ENCODE assay signal across 17 cellular contexts in genomic region chr17:49371178-49371834, GRCh38. TPM values are rescaled to one million over a fixed set of nuclear protein-coding genes. Genes with fewer than 3 reads are reported as not detected.
A peak's percentile ranks its signal among the peaks of the same experiment; 100 is the strongest.
DNase-seq lines count a peak whose midpoint lies in the region; ATAC-seq and TF ChIP-seq lines count a peak whose summit lies in the region.
"Had no signal": no experiment of that assay in that cellular context is flagged by ENCODE, and none has a peak within 500 bp of the region (broad histone marks: within the 10 kb centered on the region; RNA-seq: fewer than 3 reads in every experiment).

No MANE protein-coding gene starts in this region.

- H3K4me2 ChIP-seq in SK-N-SH = no peak overlapping the region
- H3K4me2 ChIP-seq: KMS-11 had no signal

- H3K79me2 ChIP-seq in SK-N-SH (ENCODE audit: insufficient read depth) = no peaks in the 10 kb centered on the region

- intact Hi-C loops in testis (cut with DNase I; ENCODE audit: low total_unique reads) = no loop called here

- H3K9me3 ChIP-seq in SK-N-SH = no peaks in the 10 kb centered on the region
- H3K9me3 ChIP-seq in iPS-18a (ENCODE audit: control insufficient read depth, low read depth, low read length) = no peaks in the 10 kb centered on the region
- H3K9me3 ChIP-seq in testis = no peaks in the 10 kb centered on the region
- no peaks in the 10 kb centered on the region for H3K9me3 ChIP-seq in MG63
- H3K9me3 ChIP-seq: stomach had no signal

- no peaks in the 10 kb centered on the region for H4K20me1 ChIP-seq in SK-N-SH (ENCODE audit: insufficient read depth)

- CTCF ChIA-PET in SK-N-SH (lab: Yijun Ruan, JAX) = interaction anchor here (0.5 to 1.7 kb wide), 10 partner anchors 10 to 902 kb away, joined by 3 to 7 read pairs (median 4); no protein-coding TSS in a partner anchor

- ATAC-seq in SK-N-SH treated with all-trans-retinoic acid at 6 μM for 48 hours = peak; percentile 41; the same call in 2 of the 3 replicates
- no peak for ATAC-seq in GM18861 (IDR thresholded peaks at IDR 0.05; ENCODE audit: unreplicated experiment)
- ATAC-seq: left cardiac atrium had no signal

- H3K4me3 ChIP-seq in SK-N-SH (ENCODE audit: low read depth in 2 of 2, low read length in 1 of 2) (no peak overlapping the region), iPS-18a (ENCODE audit: low read length) (peak overlapping the region; percentile 29), testis (no peak overlapping the region), MG63 (no peak overlapping the region)
- H3K4me3 ChIP-seq: stomach had no signal

- H3K27ac ChIP-seq in SK-N-SH (ENCODE audit: low read depth in 2 of 2, low read length in 1 of 2) = no peak overlapping the region
- H3K27ac ChIP-seq in iPS-18a (ENCODE audit: low read length) = peak overlapping the region; percentile 42
- H3K27ac ChIP-seq in testis = no peak overlapping the region
- H3K27ac ChIP-seq: KMS-11, stomach had no signal

- H3F3A ChIP-seq in SK-N-SH (replicated peaks; ENCODE audit: insufficient read depth) = no peaks in the 10 kb centered on the region

- TF ChIP-seq CTCF in SK-N-SH (IDR thresholded peaks at IDR 0.05) = no peak
- no peak for TF ChIP-seq CTCF in testis (IDR thresholded peaks at IDR 0.05)

- WGBS in SK-N-SH (ENCODE audit: low lambda C conversion rate) = 84% methylated on average over 11 of the region's 11 CpGs
- 35 to 48% methylated on average over 11 of the region's 11 CpGs for WGBS in testis, 2 donors

- H3K9me2 ChIP-seq in SK-N-SH = no peaks in the 10 kb centered on the region

- no peak for TF ChIP-seq RAD21 in SK-N-SH (IDR thresholded peaks at IDR 0.05; ENCODE audit: low read length)

- POLR2A ChIA-PET in SK-N-SH (lab: Yijun Ruan, JAX) = no interaction called here

- H3K9ac ChIP-seq in SK-N-SH (no peak overlapping the region), iPS-18a (ENCODE audit: low read length) (no peak overlapping the region)
- H3K9ac ChIP-seq: KMS-11 had no signal

- TF ChIP-seq EP300 in SK-N-SH (IDR thresholded peaks at IDR 0.05; ENCODE audit: borderline replicate concordance in 1 of 2, low read depth in 1 of 2, low read length in 1 of 2) = no peak

- H3K4me1 ChIP-seq in SK-N-SH (ENCODE audit: control insufficient read depth in 1 of 2, insufficient read depth in 2 of 2, low read depth in 1 of 2, low read length in 1 of 2) (peaks cover 0 to 2% of the 10 kb centered on the region in 2 experiments; a peak in 1 of 4 replicates), iPS-18a (ENCODE audit: control insufficient read depth, low read depth, low read length) (peaks cover 14% of the 10 kb centered on the region), testis (no peaks in the 10 kb centered on the region)
- H3K4me1 ChIP-seq: stomach had no signal

- DNase-seq in SK-N-SH = no peak
- DNase-seq in NCI-H2196 treated with DMSO at 0.1 percent for 48 hours (lab: John Stamatoyannopoulos, UW; ENCODE audit: unreplicated experiment) = peak; percentile 61
- DNase-seq in testis = peak; percentile 17
- DNase-seq in MG63 = no peak
- DNase-seq in activated CD4-positive, CD25-positive, alpha-beta regulatory T cell treated with anti-CD3 and anti-CD28 coated beads, Interleukin-2, amount 50 U/mL, for 72 hours = no peak
- DNase-seq: activated naive CD4-positive, alpha-beta T cell; cortex of kidney; GF-D8; HFFc6; left cardiac atrium; NCI-H1694 treated with DMSO at 0.1 percent for 48 hours; SHP77 treated with DMSO at 0.1 percent for 48 hours; stomach had no signal

- H3K27me3 ChIP-seq in SK-N-SH (ENCODE audit: insufficient read depth) (no peaks in the 10 kb centered on the region), iPS-18a (ENCODE audit: control insufficient read depth, insufficient read depth, low read length) (no peaks in the 10 kb centered on the region), testis (no peaks in the 10 kb centered on the region), MG63 (no peaks in the 10 kb centered on the region)
- H3K27me3 ChIP-seq: stomach had no signal

- H2AFZ ChIP-seq in SK-N-SH (ENCODE audit: low read depth) = no peak overlapping the region

- TF ChIP-seq POLR2A in testis (IDR thresholded peaks at IDR 0.05) = no peak

- H3K36me3 ChIP-seq in SK-N-SH (replicated peaks in 1 of 2; ENCODE audit: control insufficient read depth in 1 of 2, insufficient read depth in 2 of 2, low read length in 1 of 2) (no peaks in the 10 kb centered on the region), iPS-18a (ENCODE audit: control insufficient read depth, low read depth, low read length) (no peaks in the 10 kb centered on the region), testis (ENCODE audit: low read depth, missing control alignments) (no peaks in the 10 kb centered on the region), MG63 (no peaks in the 10 kb centered on the region)

TF ChIP-seq in SK-N-SH treated with all-trans-retinoic acid at 6 μM for 48 hours, 23 proteins besides CTCF, POLR2A, EP300 and RAD21:
- TF ChIP-seq TCF4 (CRISPR knock-in tag; IDR thresholded peaks at IDR 0.05; ENCODE audit: borderline replicate concordance) (no peak), TOX (CRISPR knock-in tag; IDR thresholded peaks at IDR 0.05; ENCODE audit: borderline replicate concordance) (no peak), RARB (CRISPR knock-in tag; IDR thresholded peaks at IDR 0.05) (no peak), ZFP30 (CRISPR knock-in tag; IDR thresholded peaks at IDR 0.05) (no peak), ESRRG (CRISPR knock-in tag; IDR thresholded peaks at IDR 0.05) (no peak), GLIS3 (CRISPR knock-in tag; IDR thresholded peaks at IDR 0.05) (no peak), ZFP3 (CRISPR knock-in tag; IDR thresholded peaks at IDR 0.05) (no peak)

TF ChIP-seq in SK-N-SH, 30 proteins besides CTCF, POLR2A, EP300 and RAD21 (continues in another document):
- TF ChIP-seq, protein P1, sequence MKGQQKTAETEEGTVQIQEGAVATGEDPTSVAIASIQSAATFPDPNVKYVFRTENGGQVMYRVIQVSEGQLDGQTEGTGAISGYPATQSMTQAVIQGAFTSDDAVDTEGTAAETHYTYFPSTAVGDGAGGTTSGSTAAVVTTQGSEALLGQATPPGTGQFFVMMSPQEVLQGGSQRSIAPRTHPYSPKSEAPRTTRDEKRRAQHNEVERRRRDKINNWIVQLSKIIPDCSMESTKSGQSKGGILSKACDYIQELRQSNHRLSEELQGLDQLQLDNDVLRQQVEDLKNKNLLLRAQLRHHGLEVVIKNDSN (IDR thresholded peaks at IDR 0.05; ENCODE audit: borderline replicate concordance, low read depth) = no peak
- TF ChIP-seq ELF1 (IDR thresholded peaks at IDR 0.05) (no peak), SIN3A (IDR thresholded peaks at IDR 0.05; ENCODE audit: borderline replicate concordance, low read depth, low read length) (no peak), GABPA (IDR thresholded peaks at IDR 0.05; ENCODE audit: low read depth) (no peak), TEAD4 (IDR thresholded peaks at IDR 0.05; ENCODE audit: borderline replicate concordance, insufficient read depth) (no peak), EZH2phosphoT487 (IDR thresholded peaks at IDR 0.05; ENCODE audit: borderline replicate concordance, low read depth) (no peak), FOXJ3 (CRISPR knock-in tag; IDR thresholded peaks at IDR 0.05) (no peak), MXI1 (IDR thresholded peaks at IDR 0.05; ENCODE audit: low read depth, low read length) (no peak), IRF3 (IDR thresholded peaks at IDR 0.05; ENCODE audit: low read depth, low read length) (no peak), RXRA (IDR thresholded peaks at IDR 0.05; ENCODE audit: borderline replicate concordance, low read depth) (no peak)

RNA-seq across cellular contexts. Expression of gene ZNF652, which starts 9.3 kb away (rescaled TPM):
- polyA plus RNA-seq in SK-N-SH (2012; rRNA removed) (5.1 and 6.5 TPM in 2 replicates), testis (ENCODE audit: insufficient read depth, low read depth, low replicate concordance) (32.3 TPM)
- polyA plus RNA-seq in SK-N-SH (2012; cell fraction: cytosol; rRNA removed) = 4.8 and 4.9 TPM in 2 replicates
- 13.1 and 17.3 TPM in 2 replicates for polyA plus RNA-seq in SK-N-SH (2012; cell fraction: nucleus; rRNA removed)
- total RNA-seq in testis = 10 to 100 TPM; 51.2 to 62.3 TPM
- 5.5 and 8.1 TPM in 2 replicates for total RNA-seq in MG63 (2014; rRNA removed; shearing (Covaris generic); ENCODE audit: low replicate concordance)

RNA-seq across cellular contexts. Expression of gene PHB1, which starts 43.4 kb away (rescaled TPM):
- polyA plus RNA-seq in SK-N-SH (2012; rRNA removed) (379 and 477 TPM in 2 replicates), testis (ENCODE audit: insufficient read depth, low read depth, low replicate concordance) (95.1 TPM)
- 290 and 388 TPM in 2 replicates for polyA plus RNA-seq in SK-N-SH (2012; cell fraction: cytosol; rRNA removed)
- polyA plus RNA-seq in SK-N-SH (2012; cell fraction: nucleus; rRNA removed) = 173 and 230 TPM in 2 replicates
- 100 to 1,000 TPM in 1 of 2 donors, 10 to 100 TPM in 1; 69.1 to 103 TPM for total RNA-seq in testis
- total RNA-seq in MG63 (2014; rRNA removed; shearing (Covaris generic); ENCODE audit: low replicate concordance) = 179 and 303 TPM in 2 replicates

Comparison
In these comparisons a context has a peak if more than half of its experiments do, and no peak if none do; other contexts are left out.
1. DNase-seq: peak in NCI-H2196 treated with DMSO at 0.1 percent for 48 hours (single experiment) and testis (single experiment); none in SK-N-SH (single experiment), MG63 (single experiment) and activated CD4-positive, CD25-positive, alpha-beta regulatory T cell treated with anti-CD3 and anti-CD28 coated beads, Interleukin-2, amount 50 U/mL, for 72 hours (single experiment).